In the genomic region with DNA sequence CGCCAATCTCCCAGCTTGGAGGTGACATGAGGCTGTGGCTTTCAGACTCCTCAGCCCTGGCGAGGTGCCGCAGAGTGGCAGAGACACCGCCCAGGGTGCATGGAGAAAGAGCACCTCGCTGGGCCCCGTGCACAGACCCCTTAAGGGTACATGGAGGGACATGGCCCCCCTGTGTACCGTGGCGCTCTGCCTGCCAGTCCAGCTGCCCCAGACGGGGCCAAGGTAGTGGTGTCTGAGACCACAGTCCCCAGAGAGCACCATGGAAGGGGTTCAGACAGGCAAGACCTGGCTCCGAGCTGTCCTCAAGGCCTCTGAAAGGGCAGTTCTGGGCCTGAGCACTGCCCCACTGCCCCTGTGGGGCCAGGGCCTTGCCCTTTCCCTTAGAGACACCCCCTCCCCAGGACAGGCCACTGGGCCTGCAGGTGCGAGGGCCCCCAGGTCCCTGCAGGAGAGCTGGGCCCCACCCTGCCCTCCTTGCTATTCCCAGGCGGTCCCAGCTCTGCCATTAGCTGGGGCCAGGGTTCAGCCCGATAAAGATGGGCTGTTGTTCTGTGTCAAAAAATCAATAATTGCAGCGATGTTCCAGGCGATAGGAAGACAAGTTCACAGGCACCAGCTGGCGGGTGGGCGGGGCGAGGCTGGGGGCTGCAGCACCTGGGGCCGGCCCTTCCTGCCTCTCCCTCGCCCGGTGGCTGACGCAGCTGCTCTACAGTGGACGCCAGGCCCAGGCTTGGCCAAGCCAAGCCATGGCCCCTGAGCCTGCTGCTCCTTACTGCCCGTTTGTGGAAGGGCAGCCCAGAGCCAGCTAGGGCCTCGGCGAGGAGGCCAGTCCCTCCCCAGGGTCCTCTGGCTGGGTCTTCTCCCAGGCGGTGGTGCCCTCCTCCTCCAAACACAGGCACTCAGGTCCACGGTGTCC, we compare ENCODE assay signal across 1 cellular context.
A peak's percentile ranks its signal among the peaks of the same experiment; 100 is the strongest.
TF ChIP-seq lines count a peak whose summit lies in the region.

No MANE protein-coding gene starts in this region.

TF ChIP-seq in HepG2, 621 proteins besides CTCF, POLR2A, EP300 and RAD21 (continued from another document and continues in another):
- TF ChIP-seq, protein P1, sequence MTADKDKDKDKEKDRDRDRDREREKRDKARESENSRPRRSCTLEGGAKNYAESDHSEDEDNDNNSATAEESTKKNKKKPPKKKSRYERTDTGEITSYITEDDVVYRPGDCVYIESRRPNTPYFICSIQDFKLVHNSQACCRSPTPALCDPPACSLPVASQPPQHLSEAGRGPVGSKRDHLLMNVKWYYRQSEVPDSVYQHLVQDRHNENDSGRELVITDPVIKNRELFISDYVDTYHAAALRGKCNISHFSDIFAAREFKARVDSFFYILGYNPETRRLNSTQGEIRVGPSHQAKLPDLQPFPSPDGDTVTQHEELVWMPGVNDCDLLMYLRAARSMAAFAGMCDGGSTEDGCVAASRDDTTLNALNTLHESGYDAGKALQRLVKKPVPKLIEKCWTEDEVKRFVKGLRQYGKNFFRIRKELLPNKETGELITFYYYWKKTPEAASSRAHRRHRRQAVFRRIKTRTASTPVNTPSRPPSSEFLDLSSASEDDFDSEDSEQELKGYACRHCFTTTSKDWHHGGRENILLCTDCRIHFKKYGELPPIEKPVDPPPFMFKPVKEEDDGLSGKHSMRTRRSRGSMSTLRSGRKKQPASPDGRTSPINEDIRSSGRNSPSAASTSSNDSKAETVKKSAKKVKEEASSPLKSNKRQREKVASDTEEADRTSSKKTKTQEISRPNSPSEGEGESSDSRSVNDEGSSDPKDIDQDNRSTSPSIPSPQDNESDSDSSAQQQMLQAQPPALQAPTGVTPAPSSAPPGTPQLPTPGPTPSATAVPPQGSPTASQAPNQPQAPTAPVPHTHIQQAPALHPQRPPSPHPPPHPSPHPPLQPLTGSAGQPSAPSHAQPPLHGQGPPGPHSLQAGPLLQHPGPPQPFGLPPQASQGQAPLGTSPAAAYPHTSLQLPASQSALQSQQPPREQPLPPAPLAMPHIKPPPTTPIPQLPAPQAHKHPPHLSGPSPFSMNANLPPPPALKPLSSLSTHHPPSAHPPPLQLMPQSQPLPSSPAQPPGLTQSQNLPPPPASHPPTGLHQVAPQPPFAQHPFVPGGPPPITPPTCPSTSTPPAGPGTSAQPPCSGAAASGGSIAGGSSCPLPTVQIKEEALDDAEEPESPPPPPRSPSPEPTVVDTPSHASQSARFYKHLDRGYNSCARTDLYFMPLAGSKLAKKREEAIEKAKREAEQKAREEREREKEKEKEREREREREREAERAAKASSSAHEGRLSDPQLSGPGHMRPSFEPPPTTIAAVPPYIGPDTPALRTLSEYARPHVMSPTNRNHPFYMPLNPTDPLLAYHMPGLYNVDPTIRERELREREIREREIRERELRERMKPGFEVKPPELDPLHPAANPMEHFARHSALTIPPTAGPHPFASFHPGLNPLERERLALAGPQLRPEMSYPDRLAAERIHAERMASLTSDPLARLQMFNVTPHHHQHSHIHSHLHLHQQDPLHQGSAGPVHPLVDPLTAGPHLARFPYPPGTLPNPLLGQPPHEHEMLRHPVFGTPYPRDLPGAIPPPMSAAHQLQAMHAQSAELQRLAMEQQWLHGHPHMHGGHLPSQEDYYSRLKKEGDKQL (CRISPR knock-in tag; IDR thresholded peaks at IDR 0.05; ENCODE audit: low read depth), result peak; percentile 90
- TF ChIP-seq SALL2 (CRISPR knock-in tag; IDR thresholded peaks at IDR 0.05), result no peak
- no peak; the same call in none of the 2 replicates for TF ChIP-seq PAX8 (CRISPR knock-in tag; IDR thresholded peaks at IDR 0.05; ENCODE audit: borderline replicate concordance)
- no peak; the same call in 1 of the 2 replicates for TF ChIP-seq GZF1 (CRISPR knock-in tag; IDR thresholded peaks at IDR 0.05)
- TF ChIP-seq, protein P2, sequence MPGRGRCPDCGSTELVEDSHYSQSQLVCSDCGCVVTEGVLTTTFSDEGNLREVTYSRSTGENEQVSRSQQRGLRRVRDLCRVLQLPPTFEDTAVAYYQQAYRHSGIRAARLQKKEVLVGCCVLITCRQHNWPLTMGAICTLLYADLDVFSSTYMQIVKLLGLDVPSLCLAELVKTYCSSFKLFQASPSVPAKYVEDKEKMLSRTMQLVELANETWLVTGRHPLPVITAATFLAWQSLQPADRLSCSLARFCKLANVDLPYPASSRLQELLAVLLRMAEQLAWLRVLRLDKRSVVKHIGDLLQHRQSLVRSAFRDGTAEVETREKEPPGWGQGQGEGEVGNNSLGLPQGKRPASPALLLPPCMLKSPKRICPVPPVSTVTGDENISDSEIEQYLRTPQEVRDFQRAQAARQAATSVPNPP (CRISPR knock-in tag; IDR thresholded peaks at IDR 0.05), result peak; percentile 48; the same call in 1 of the 2 replicates
- TF ChIP-seq KLF9 (CRISPR knock-in tag; IDR thresholded peaks at IDR 0.05; ENCODE audit: low read depth), result peak; percentile 54; the same call in 1 of the 2 replicates
- no peak for TF ChIP-seq MTF2 (CRISPR knock-in tag; IDR thresholded peaks at IDR 0.05; ENCODE audit: borderline replicate concordance)
- peak; percentile 90; the same call in 1 of the 2 replicates for TF ChIP-seq NR2F2 (IDR thresholded peaks at IDR 0.05; ENCODE audit: borderline replicate concordance, low read depth)
- TF ChIP-seq, protein P3, sequence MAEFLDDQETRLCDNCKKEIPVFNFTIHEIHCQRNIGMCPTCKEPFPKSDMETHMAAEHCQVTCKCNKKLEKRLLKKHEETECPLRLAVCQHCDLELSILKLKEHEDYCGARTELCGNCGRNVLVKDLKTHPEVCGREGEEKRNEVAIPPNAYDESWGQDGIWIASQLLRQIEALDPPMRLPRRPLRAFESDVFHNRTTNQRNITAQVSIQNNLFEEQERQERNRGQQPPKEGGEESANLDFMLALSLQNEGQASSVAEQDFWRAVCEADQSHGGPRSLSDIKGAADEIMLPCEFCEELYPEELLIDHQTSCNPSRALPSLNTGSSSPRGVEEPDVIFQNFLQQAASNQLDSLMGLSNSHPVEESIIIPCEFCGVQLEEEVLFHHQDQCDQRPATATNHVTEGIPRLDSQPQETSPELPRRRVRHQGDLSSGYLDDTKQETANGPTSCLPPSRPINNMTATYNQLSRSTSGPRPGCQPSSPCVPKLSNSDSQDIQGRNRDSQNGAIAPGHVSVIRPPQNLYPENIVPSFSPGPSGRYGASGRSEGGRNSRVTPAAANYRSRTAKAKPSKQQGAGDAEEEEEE (CRISPR knock-in tag; IDR thresholded peaks at IDR 0.05; ENCODE audit: borderline replicate concordance), result peak; percentile 78; the same call in 1 of the 2 replicates
- TF ChIP-seq SATB2 (CRISPR knock-in tag; IDR thresholded peaks at IDR 0.05), result peak; percentile 88
- TF ChIP-seq ZNF329 (CRISPR knock-in tag; IDR thresholded peaks at IDR 0.05; ENCODE audit: low read depth), result 0 out of 2 replicates have a peak, but pooled peaks have one; percentile 41
- peak; percentile 70; the same call in 1 of the 2 replicates for TF ChIP-seq ZNF160 (CRISPR knock-in tag; IDR thresholded peaks at IDR 0.05)
- TF ChIP-seq, protein P4, sequence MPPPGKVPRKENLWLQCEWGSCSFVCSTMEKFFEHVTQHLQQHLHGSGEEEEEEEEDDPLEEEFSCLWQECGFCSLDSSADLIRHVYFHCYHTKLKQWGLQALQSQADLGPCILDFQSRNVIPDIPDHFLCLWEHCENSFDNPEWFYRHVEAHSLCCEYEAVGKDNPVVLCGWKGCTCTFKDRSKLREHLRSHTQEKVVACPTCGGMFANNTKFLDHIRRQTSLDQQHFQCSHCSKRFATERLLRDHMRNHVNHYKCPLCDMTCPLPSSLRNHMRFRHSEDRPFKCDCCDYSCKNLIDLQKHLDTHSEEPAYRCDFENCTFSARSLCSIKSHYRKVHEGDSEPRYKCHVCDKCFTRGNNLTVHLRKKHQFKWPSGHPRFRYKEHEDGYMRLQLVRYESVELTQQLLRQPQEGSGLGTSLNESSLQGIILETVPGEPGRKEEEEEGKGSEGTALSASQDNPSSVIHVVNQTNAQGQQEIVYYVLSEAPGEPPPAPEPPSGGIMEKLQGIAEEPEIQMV (CRISPR knock-in tag; IDR thresholded peaks at IDR 0.05; ENCODE audit: low read depth), result 0 out of 2 replicates have a peak, but pooled peaks have one; percentile 81
- TF ChIP-seq, protein P5, sequence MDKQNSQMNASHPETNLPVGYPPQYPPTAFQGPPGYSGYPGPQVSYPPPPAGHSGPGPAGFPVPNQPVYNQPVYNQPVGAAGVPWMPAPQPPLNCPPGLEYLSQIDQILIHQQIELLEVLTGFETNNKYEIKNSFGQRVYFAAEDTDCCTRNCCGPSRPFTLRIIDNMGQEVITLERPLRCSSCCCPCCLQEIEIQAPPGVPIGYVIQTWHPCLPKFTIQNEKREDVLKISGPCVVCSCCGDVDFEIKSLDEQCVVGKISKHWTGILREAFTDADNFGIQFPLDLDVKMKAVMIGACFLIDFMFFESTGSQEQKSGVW (CRISPR knock-in tag; IDR thresholded peaks at IDR 0.05; ENCODE audit: borderline replicate concordance), result no peak
- TF ChIP-seq ZNF496 (CRISPR knock-in tag; IDR thresholded peaks at IDR 0.05; ENCODE audit: insufficient replicate concordance), result no peak
- TF ChIP-seq ZNF589 (CRISPR knock-in tag; conservative IDR thresholded peaks at IDR 0.05), result no peak; the same call in none of the 2 replicates
- TF ChIP-seq ZNF263 (CRISPR knock-in tag; IDR thresholded peaks at IDR 0.05), result no peak
- TF ChIP-seq ZFP62 (CRISPR knock-in tag; IDR thresholded peaks at IDR 0.05), result no peak; the same call in 1 of the 2 replicates
- TF ChIP-seq, protein P6, sequence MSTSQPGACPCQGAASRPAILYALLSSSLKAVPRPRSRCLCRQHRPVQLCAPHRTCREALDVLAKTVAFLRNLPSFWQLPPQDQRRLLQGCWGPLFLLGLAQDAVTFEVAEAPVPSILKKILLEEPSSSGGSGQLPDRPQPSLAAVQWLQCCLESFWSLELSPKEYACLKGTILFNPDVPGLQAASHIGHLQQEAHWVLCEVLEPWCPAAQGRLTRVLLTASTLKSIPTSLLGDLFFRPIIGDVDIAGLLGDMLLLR (CRISPR knock-in tag; IDR thresholded peaks at IDR 0.05), result peak; percentile 46; the same call in 1 of the 2 replicates
- peak; percentile 92 for TF ChIP-seq HNRNPL (IDR thresholded peaks at IDR 0.05; ENCODE audit: low read depth, low read length)
- 0 out of 2 replicates have a peak, but pooled peaks have one; percentile 58 for TF ChIP-seq ZNF557 (CRISPR knock-in tag; IDR thresholded peaks at IDR 0.05)
- TF ChIP-seq TBP (CRISPR knock-in tag; IDR thresholded peaks at IDR 0.05), result 0 out of 2 replicates have a peak, but pooled peaks have one; percentile 72
- peak; percentile 73; the same call in 1 of the 2 replicates for TF ChIP-seq ZNF552 (CRISPR knock-in tag; IDR thresholded peaks at IDR 0.05; ENCODE audit: borderline replicate concordance)
- peak; percentile 91 for TF ChIP-seq FOXJ3 (CRISPR knock-in tag; IDR thresholded peaks at IDR 0.05; ENCODE audit: borderline replicate concordance)
- TF ChIP-seq EEA1 (CRISPR knock-in tag; IDR thresholded peaks at IDR 0.05; ENCODE audit: borderline replicate concordance), result peak; percentile 5; the same call in 1 of the 2 replicates
- peak; percentile 64 for TF ChIP-seq HNRNPK (IDR thresholded peaks at IDR 0.05; ENCODE audit: low read depth, low read length, poor library complexity, severe bottlenecking)
- TF ChIP-seq ZNF772 (CRISPR knock-in tag; IDR thresholded peaks at IDR 0.05), result no peak; the same call in 1 of the 2 replicates
- no peak for TF ChIP-seq RBAK (CRISPR knock-in tag; IDR thresholded peaks at IDR 0.05)
- no peak for TF ChIP-seq SRF (IDR thresholded peaks at IDR 0.05; ENCODE audit: low read depth, low read length)
- TF ChIP-seq DR1 (CRISPR knock-in tag; IDR thresholded peaks at IDR 0.05), result no peak
- no peak for TF ChIP-seq ZNF260 (CRISPR knock-in tag; IDR thresholded peaks at IDR 0.05; ENCODE audit: borderline replicate concordance, low read depth)
- peak; percentile 64; the same call in 1 of the 2 replicates for TF ChIP-seq TP53 (CRISPR knock-in tag; conservative IDR thresholded peaks at IDR 0.05)
- peak; percentile 82 for TF ChIP-seq ZNF383 (CRISPR knock-in tag; IDR thresholded peaks at IDR 0.05; ENCODE audit: borderline replicate concordance)
- 0 out of 2 replicates have a peak, but pooled peaks have one; percentile 9 for TF ChIP-seq ZNF432 (CRISPR knock-in tag; IDR thresholded peaks at IDR 0.05; ENCODE audit: borderline replicate concordance)
- TF ChIP-seq ZNF562 (CRISPR knock-in tag; IDR thresholded peaks at IDR 0.05; ENCODE audit: borderline replicate concordance), result no peak
- TF ChIP-seq ZNF777 (CRISPR knock-in tag; IDR thresholded peaks at IDR 0.05), result no peak
- no peak for TF ChIP-seq IKZF4 (CRISPR knock-in tag; IDR thresholded peaks at IDR 0.05; ENCODE audit: borderline replicate concordance, low read depth, not compliant biosample characterization)
- no peak for TF ChIP-seq XRCC5 (optimal IDR thresholded peaks at IDR 0.05; ENCODE audit: low read length)
- TF ChIP-seq ZNF563 (CRISPR knock-in tag; IDR thresholded peaks at IDR 0.05), result no peak; the same call in none of the 2 replicates
- TF ChIP-seq RARA (CRISPR knock-in tag; IDR thresholded peaks at IDR 0.05), result peak; percentile 93
- peak; percentile 98 for TF ChIP-seq NFKBIZ (CRISPR knock-in tag; IDR thresholded peaks at IDR 0.05)
- peak; percentile 67 for TF ChIP-seq ZNF274 (CRISPR knock-in tag; IDR thresholded peaks at IDR 0.05)
- TF ChIP-seq, protein P7, sequence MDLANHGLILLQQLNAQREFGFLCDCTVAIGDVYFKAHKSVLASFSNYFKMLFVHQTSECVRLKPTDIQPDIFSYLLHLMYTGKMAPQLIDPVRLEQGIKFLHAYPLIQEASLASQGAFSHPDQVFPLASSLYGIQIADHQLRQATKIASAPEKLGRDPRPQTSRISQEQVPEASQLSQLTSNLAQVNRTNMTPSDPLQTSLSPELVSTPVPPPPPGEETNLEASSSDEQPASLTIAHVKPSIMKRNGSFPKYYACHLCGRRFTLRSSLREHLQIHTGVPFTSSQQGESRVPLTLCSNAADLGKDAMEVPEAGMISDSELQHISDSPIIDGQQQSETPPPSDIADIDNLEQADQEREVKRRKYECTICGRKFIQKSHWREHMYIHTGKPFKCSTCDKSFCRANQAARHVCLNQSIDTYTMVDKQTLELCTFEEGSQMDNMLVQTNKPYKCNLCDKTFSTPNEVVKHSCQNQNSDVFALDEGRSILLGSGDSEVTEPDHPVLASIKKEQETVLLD (CRISPR knock-in tag; IDR thresholded peaks at IDR 0.05; ENCODE audit: low read depth), result no peak
- TF ChIP-seq, protein P8, sequence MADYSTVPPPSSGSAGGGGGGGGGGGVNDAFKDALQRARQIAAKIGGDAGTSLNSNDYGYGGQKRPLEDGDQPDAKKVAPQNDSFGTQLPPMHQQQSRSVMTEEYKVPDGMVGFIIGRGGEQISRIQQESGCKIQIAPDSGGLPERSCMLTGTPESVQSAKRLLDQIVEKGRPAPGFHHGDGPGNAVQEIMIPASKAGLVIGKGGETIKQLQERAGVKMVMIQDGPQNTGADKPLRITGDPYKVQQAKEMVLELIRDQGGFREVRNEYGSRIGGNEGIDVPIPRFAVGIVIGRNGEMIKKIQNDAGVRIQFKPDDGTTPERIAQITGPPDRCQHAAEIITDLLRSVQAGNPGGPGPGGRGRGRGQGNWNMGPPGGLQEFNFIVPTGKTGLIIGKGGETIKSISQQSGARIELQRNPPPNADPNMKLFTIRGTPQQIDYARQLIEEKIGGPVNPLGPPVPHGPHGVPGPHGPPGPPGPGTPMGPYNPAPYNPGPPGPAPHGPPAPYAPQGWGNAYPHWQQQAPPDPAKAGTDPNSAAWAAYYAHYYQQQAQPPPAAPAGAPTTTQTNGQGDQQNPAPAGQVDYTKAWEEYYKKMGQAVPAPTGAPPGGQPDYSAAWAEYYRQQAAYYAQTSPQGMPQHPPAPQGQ (CRISPR knock-in tag; IDR thresholded peaks at IDR 0.05; ENCODE audit: borderline replicate concordance), result no peak
- peak; percentile 37; the same call in 1 of the 2 replicates for TF ChIP-seq ZNF101 (CRISPR knock-in tag; IDR thresholded peaks at IDR 0.05; ENCODE audit: borderline replicate concordance, low read depth)
- TF ChIP-seq JUNB (CRISPR knock-in tag; IDR thresholded peaks at IDR 0.05; ENCODE audit: borderline replicate concordance), result no peak
- no peak for TF ChIP-seq ZNF234 (CRISPR knock-in tag; conservative IDR thresholded peaks at IDR 0.05)
- TF ChIP-seq RFX3 (CRISPR knock-in tag; IDR thresholded peaks at IDR 0.05), result no peak
